Comparison of ENCODE assay signal across 9 cellular contexts in genomic region chr1:32179193-32179442, GRCh38. TPM values are rescaled to one million over a fixed set of nuclear protein-coding genes. Genes with fewer than 3 reads are reported as not detected.
DNase-seq lines count a peak whose midpoint lies in the region; ATAC-seq and TF ChIP-seq lines count a peak whose summit lies in the region.
"Had no signal": no experiment of that assay in that cellular context is flagged by ENCODE, and none has a peak within 500 bp of the region (broad histone marks: within the 10 kb centered on the region; RNA-seq: fewer than 3 reads in every experiment).

No MANE protein-coding gene starts in this region.

- H3K36me3 ChIP-seq in ES-I3 (ENCODE audit: insufficient read depth, low read length), result peaks cover 6% of the 10 kb centered on the region; the same call in 1 of the 2 replicates
- peaks cover 12% of the 10 kb centered on the region for H3K36me3 ChIP-seq in neutrophil

- H3K27me3 Mint-ChIP-seq in endothelial cell (ENCODE audit: unreplicated experiment), result peaks cover 4% of the 10 kb centered on the region

- ATAC-seq in activated CD4-positive, CD25-positive, alpha-beta regulatory T cell treated with anti-CD3 and anti-CD28 coated beads, Interleukin-2, amount 50 U/mL, for 24 hours, result no peak

- peak overlapping the region; percentile 65 for H3K9ac ChIP-seq in ES-I3 (ENCODE audit: low read depth, low read length)

- DNase-seq in NCI-H69 (lab: John Stamatoyannopoulos, UW) (peak; percentile 64), endothelial cell (ENCODE audit: low spot score) (no peak), RKO (ENCODE audit: low spot score) (no peak), activated gamma-delta T cell treated with Interleukin-2 at 50 U/mL for 16 hours (no peak)
- no peak for DNase-seq in NK-92 treated with Interleukin-12 subunit alpha and Interleukin-12 subunit beta, amount 100 ng/mL, for 24 hours (lab: John Stamatoyannopoulos, UW)

- H3K36me3 Mint-ChIP-seq in endothelial cell (ENCODE audit: low read depth, unreplicated experiment), result peaks cover 33% of the 10 kb centered on the region

- H3K4me3 Mint-ChIP-seq in endothelial cell (ENCODE audit: unreplicated experiment), result peak overlapping the region; percentile 88

- H3K4me1 ChIP-seq in ES-I3 (ENCODE audit: insufficient read depth, low read length), result peaks cover 20% of the 10 kb centered on the region
- H3K4me1 ChIP-seq in neutrophil (ENCODE audit: control insufficient read depth in 1 of 2, insufficient read depth in 1 of 2, low read depth in 1 of 2, low read length in 1 of 2), result peaks cover 33 to 43% of the 10 kb centered on the region in 2 experiments

- H3K9me3 Mint-ChIP-seq in endothelial cell (ENCODE audit: unreplicated experiment), result no peaks in the 10 kb centered on the region

- no peaks in the 10 kb centered on the region for H3K9me3 ChIP-seq in ES-I3 (ENCODE audit: control insufficient read depth, insufficient read depth, low read length)
- no peaks in the 10 kb centered on the region for H3K9me3 ChIP-seq in neutrophil

- peaks cover 26% of the 10 kb centered on the region for H3K4me1 Mint-ChIP-seq in endothelial cell (ENCODE audit: unreplicated experiment)

- TF ChIP-seq CTCF in endothelial cell (IDR thresholded peaks at IDR 0.05; ENCODE audit: unreplicated experiment) (no peak), neutrophil (IDR thresholded peaks at IDR 0.05) (no peak)

- H3K27ac Mint-ChIP-seq in endothelial cell (ENCODE audit: unreplicated experiment), result peak overlapping the region; percentile 93

- no peaks in the 10 kb centered on the region for H3K27me3 ChIP-seq in neutrophil

- H3K27ac ChIP-seq in neutrophil, result peak overlapping the region; percentile 89

- H3K4me3 ChIP-seq in neutrophil (ENCODE audit: low read depth in 1 of 2, low read length in 1 of 2), result peak overlapping the region; percentile 68 to 87

RNA-seq across cellular contexts. Expression of gene TXLNA, which starts 0.4 kb away (rescaled TPM):
- total RNA-seq in endothelial cell (ENCODE audit: unreplicated experiment), result 65.3 TPM

RNA-seq across cellular contexts. Expression of gene CCDC28B, which starts 21.3 kb away (rescaled TPM):
- 22.9 TPM for total RNA-seq in endothelial cell (ENCODE audit: unreplicated experiment)

RNA-seq across cellular contexts. Expression of gene IQCC, which starts 26.4 kb away (rescaled TPM):
- 1.9 TPM for total RNA-seq in endothelial cell (ENCODE audit: unreplicated experiment)

RNA-seq across cellular contexts. Expression of gene DCDC2B, which starts 29.8 kb away (rescaled TPM):
- not detected for total RNA-seq in endothelial cell (ENCODE audit: unreplicated experiment)
- total RNA-seq: M059J had no signal

RNA-seq across cellular contexts. Expression of gene TMEM234, which starts 43.0 kb away (rescaled TPM):
- total RNA-seq in endothelial cell (ENCODE audit: unreplicated experiment), result 23.2 TPM
